In the genomic region with DNA sequence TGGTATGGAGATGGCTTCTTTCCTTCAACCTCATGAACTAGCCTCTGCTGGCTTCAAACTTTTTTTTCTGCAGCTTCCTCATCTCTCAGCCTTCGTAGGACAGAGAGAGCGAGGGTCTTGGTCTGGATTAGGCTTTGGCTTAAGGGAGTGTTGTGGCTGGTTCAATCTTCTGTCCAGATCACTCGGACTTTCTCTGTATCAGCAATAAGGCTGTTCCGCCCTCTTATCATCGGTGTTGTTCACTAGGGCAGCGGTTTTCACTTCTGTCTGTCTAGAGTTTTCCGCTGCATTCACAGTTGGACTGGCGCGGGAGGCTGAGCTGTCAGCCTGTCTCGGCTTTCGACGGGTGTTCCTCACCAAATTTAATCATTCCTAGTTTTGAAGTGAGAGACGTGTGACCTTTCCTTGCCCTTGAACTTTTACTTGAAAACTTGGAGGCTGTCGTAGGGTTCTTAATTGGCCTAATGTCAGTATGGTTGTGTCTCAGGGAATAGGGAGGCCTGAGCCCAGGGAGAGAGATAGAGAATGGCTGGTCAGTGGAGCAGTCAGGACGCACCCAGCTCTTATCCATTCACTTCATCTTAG, we compare ENCODE assay signal across 15 cellular contexts.
DNase-seq lines count a peak whose midpoint lies in the region; ATAC-seq and TF ChIP-seq lines count a peak whose summit lies in the region.
"Had no signal": no experiment of that assay in that cellular context is flagged by ENCODE, and none has a peak within 500 bp of the region (broad histone marks: within the 10 kb centered on the region; RNA-seq: fewer than 3 reads in every experiment).

No MANE protein-coding gene starts in this region.

- peak overlapping the region; percentile 91 for H3K27ac Mint-ChIP-seq in CD8-positive, alpha-beta T cell
- peak overlapping the region; percentile 88 for H3K27ac Mint-ChIP-seq in activated naive CD4-positive, alpha-beta T cell treated with anti-CD3 and anti-CD28 coated beads, Interleukin-2, amount 50 U/mL, for 24 hours
- peak overlapping the region; percentile 42 to 91 (median 82) for H3K27ac Mint-ChIP-seq in naive thymus-derived CD8-positive, alpha-beta T cell
- H3K27ac Mint-ChIP-seq: activated CD8-positive, alpha-beta memory T cell treated with anti-CD3 and anti-CD28 coated beads, Interleukin-2, amount 10 ng/mL, durations not matched to agents 7 days and 5 days had no signal

- POLR2A ChIA-PET in CD8-positive, alpha-beta T cell (lab: Charles Lee): interaction anchor here (0.6 kb wide), 1 partner anchor 68 kb away, joined by 3 read pairs; no protein-coding TSS in a partner anchor
- POLR2A ChIA-PET in naive thymus-derived CD8-positive, alpha-beta T cell (lab: Charles Lee): interaction anchor here (0.8 kb wide), 1 partner anchor 20 kb away, joined by 3 read pairs; no protein-coding TSS in a partner anchor

- H3K27ac ChIP-seq in BLaER1 (no peak overlapping the region), psoas muscle (no peak overlapping the region)
- no peak overlapping the region for H3K27ac ChIP-seq in CD8-positive, alpha-beta T cell (ENCODE audit: low read depth, low read length)
- H3K27ac ChIP-seq: foreskin keratinocyte, Peyer's patch had no signal

- H3K4me3 ChIP-seq in BLaER1 (no peak overlapping the region), psoas muscle (no peak overlapping the region)
- no peak overlapping the region for H3K4me3 ChIP-seq in CD8-positive, alpha-beta T cell (ENCODE audit: low read depth, low read length)
- H3K4me3 ChIP-seq: Peyer's patch, sigmoid colon had no signal

- CTCF ChIA-PET in CD8-positive, alpha-beta T cell (lab: Charles Lee): interaction anchor here (0.5 to 1.2 kb wide), 2 partner anchors 13 to 307 kb away, joined by 3 to 4 read pairs; no protein-coding TSS in a partner anchor

- 86 to 90% (median 87%) methylated on average over 15 of the region's 15 CpGs for WGBS in psoas muscle, 3 donors

- H3K4me1 ChIP-seq in BLaER1 (peaks cover 55% of the 10 kb centered on the region), psoas muscle (peaks cover 27% of the 10 kb centered on the region)
- peaks cover 29% of the 10 kb centered on the region for H3K4me1 ChIP-seq in CD8-positive, alpha-beta T cell (ENCODE audit: insufficient read depth, low read length)
- H3K4me1 ChIP-seq: foreskin keratinocyte had no signal

- H3K9ac ChIP-seq in BLaER1: no peak overlapping the region

- intact Hi-C loops in CD8-positive, alpha-beta T cell (cut with DNase I, micrococcal nuclease): loop anchor here in 1 of 2 experiments (2.0 kb wide), 1 partner anchor 73 kb away; no protein-coding TSS in a partner anchor
- intact Hi-C loops in psoas muscle (cut with DNase I): loop anchor here in 1 of 2 donors (10.0 kb wide), 1 partner anchor 61 kb away; no protein-coding TSS in a partner anchor

- peaks cover 16% of the 10 kb centered on the region for H3K9me3 ChIP-seq in BLaER1
- no peaks in the 10 kb centered on the region for H3K9me3 ChIP-seq in CD8-positive, alpha-beta T cell (ENCODE audit: low read length)
- H3K9me3 ChIP-seq in psoas muscle: no peaks in the 10 kb centered on the region

- H3K36me3 Mint-ChIP-seq in CD8-positive, alpha-beta T cell: peaks cover 12% of the 10 kb centered on the region
- peaks cover 27% of the 10 kb centered on the region for H3K36me3 Mint-ChIP-seq in activated naive CD4-positive, alpha-beta T cell treated with anti-CD3 and anti-CD28 coated beads, Interleukin-2, amount 50 U/mL, for 24 hours
- peaks cover 10 to 14% (median 12%) of the 10 kb centered on the region in 3 donors for H3K36me3 Mint-ChIP-seq in naive thymus-derived CD8-positive, alpha-beta T cell

- peak overlapping the region; percentile 40 for H3K4me3 Mint-ChIP-seq in CD8-positive, alpha-beta T cell
- peak overlapping the region; percentile 51 for H3K4me3 Mint-ChIP-seq in activated naive CD4-positive, alpha-beta T cell treated with anti-CD3 and anti-CD28 coated beads, Interleukin-2, amount 50 U/mL, for 24 hours
- peak overlapping the region in 6 of 10 donors; percentile 0 to 66 (median 46) for H3K4me3 Mint-ChIP-seq in naive thymus-derived CD8-positive, alpha-beta T cell
- H3K4me3 Mint-ChIP-seq: activated CD8-positive, alpha-beta memory T cell treated with anti-CD3 and anti-CD28 coated beads, Interleukin-2, amount 10 ng/mL, durations not matched to agents 7 days and 5 days had no signal

- peaks cover 46% of the 10 kb centered on the region for H4K20me1 ChIP-seq in BLaER1

- in situ Hi-C loops in KBM-7 (cut with MboI; ENCODE audit: low pct_unique_long_range_greater_than_20kb, low sequenced_read_pairs): no loop called here
- in situ Hi-C loops in GM13976 (cut with MboI; ENCODE audit: low sequenced_read_pairs, unreplicated experiment): no loop called here

- no peak for ATAC-seq in CD8-positive, alpha-beta T cell
- no peak for ATAC-seq in naive thymus-derived CD8-positive, alpha-beta T cell
- ATAC-seq in psoas muscle (no peak), GM21390 (IDR thresholded peaks at IDR 0.05; ENCODE audit: unreplicated experiment) (no peak)
- ATAC-seq: activated CD8-positive, alpha-beta memory T cell treated with anti-CD3 and anti-CD28 coated beads, Interleukin-2, amount 10 ng/mL, durations not matched to agents 7 days and 5 days; foreskin keratinocyte had no signal

- H3K4me1 Mint-ChIP-seq in CD8-positive, alpha-beta T cell (ENCODE audit: low read depth): peaks cover 52% of the 10 kb centered on the region
- peaks cover 74% of the 10 kb centered on the region for H3K4me1 Mint-ChIP-seq in activated naive CD4-positive, alpha-beta T cell treated with anti-CD3 and anti-CD28 coated beads, Interleukin-2, amount 50 U/mL, for 24 hours
- peaks cover 25 to 52% (median 50%) of the 10 kb centered on the region in 4 donors for H3K4me1 Mint-ChIP-seq in naive thymus-derived CD8-positive, alpha-beta T cell

- no peaks in the 10 kb centered on the region for H3K27me3 Mint-ChIP-seq in CD8-positive, alpha-beta T cell (ENCODE audit: low read depth)
- H3K27me3 Mint-ChIP-seq in activated naive CD4-positive, alpha-beta T cell treated with anti-CD3 and anti-CD28 coated beads, Interleukin-2, amount 50 U/mL, for 24 hours: no peaks in the 10 kb centered on the region
- H3K27me3 Mint-ChIP-seq in naive thymus-derived CD8-positive, alpha-beta T cell: no peaks in the 10 kb centered on the region
- H3K27me3 Mint-ChIP-seq: activated CD8-positive, alpha-beta memory T cell treated with anti-CD3 and anti-CD28 coated beads, Interleukin-2, amount 10 ng/mL, durations not matched to agents 7 days and 5 days had no signal

- H3K4me2 ChIP-seq in BLaER1: peak overlapping the region; percentile 26; the same call in 1 of the 2 replicates

- H3K36me3 ChIP-seq in BLaER1: peaks cover 4% of the 10 kb centered on the region
- H3K36me3 ChIP-seq in CD8-positive, alpha-beta T cell (ENCODE audit: insufficient read depth, low read length): no peaks in the 10 kb centered on the region
- H3K36me3 ChIP-seq in psoas muscle (ENCODE audit: insufficient read depth in 1 of 2, low read depth in 1 of 2): no peaks in the 10 kb centered on the region
- H3K36me3 ChIP-seq: Peyer's patch, sigmoid colon had no signal

- H3K9me3 Mint-ChIP-seq in CD8-positive, alpha-beta T cell: peaks cover 11% of the 10 kb centered on the region
- H3K9me3 Mint-ChIP-seq in activated naive CD4-positive, alpha-beta T cell treated with anti-CD3 and anti-CD28 coated beads, Interleukin-2, amount 50 U/mL, for 24 hours: peaks cover 13% of the 10 kb centered on the region
- peaks cover 0 to 15% (median 11%) of the 10 kb centered on the region in 9 donors for H3K9me3 Mint-ChIP-seq in naive thymus-derived CD8-positive, alpha-beta T cell

- no peak for TF ChIP-seq CTCF in CD8-positive, alpha-beta T cell (IDR thresholded peaks at IDR 0.05)
- TF ChIP-seq CTCF in psoas muscle (IDR thresholded peaks at IDR 0.05) (no peak), GM13976 (IDR thresholded peaks at IDR 0.05; ENCODE audit: borderline replicate concordance, control extremely low read depth, extremely low read depth, insufficient read depth, missing control alignments) (no peak)

- no peaks in the 10 kb centered on the region for H3K27me3 ChIP-seq in BLaER1
- H3K27me3 ChIP-seq in CD8-positive, alpha-beta T cell (ENCODE audit: insufficient read depth, low read length): no peaks in the 10 kb centered on the region
- no peaks in the 10 kb centered on the region for H3K27me3 ChIP-seq in psoas muscle (ENCODE audit: insufficient read depth in 3 of 3, low read length in 2 of 3)
- H3K27me3 ChIP-seq: Peyer's patch, sigmoid colon had no signal

- DNase-seq in CD8-positive, alpha-beta T cell: no peak
- peak in 1 of 10 donors; percentile 18 for DNase-seq in naive thymus-derived CD8-positive, alpha-beta T cell
- no peak for DNase-seq in psoas muscle
- DNase-seq in KBM-7: no peak
- DNase-seq in GM13976 (ENCODE audit: low spot score): no peak
- DNase-seq: activated CD8-positive, alpha-beta memory T cell treated with anti-CD3 and anti-CD28 coated beads, Interleukin-2, amount 10 ng/mL, durations not matched to agents 7 days and 5 days; foreskin keratinocyte; NCI-H1092 treated with DMSO at 0.1 percent for 48 hours; NCI-H446 treated with DMSO at 0.1 percent for 48 hours; T-helper 9 cell had no signal
